2 cellular contexts compared by ENCODE assay signal in the genomic region with DNA sequence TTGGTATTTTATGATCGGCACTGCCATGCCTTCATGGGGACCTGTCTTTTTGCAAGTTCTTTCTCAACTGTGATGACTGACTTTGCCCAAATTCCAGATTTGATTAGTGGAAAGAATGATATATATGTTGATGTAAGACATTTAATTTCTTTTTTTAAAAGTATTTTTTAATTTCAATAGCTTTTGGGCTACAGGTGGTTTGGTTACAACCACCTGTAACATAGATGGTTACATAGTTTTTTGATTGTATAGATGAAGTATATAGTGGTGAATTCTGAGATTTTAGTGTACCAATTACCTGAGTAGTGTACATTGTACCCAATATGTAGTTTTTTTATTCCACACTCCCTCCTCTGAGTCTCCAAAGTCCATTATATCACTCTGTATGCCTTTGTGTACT.
TF ChIP-seq lines count a peak whose summit lies in the region.

No MANE protein-coding gene starts in this region.

TF ChIP-seq in SK-N-SH, 30 proteins besides CTCF, POLR2A, EP300 and RAD21:
- TF ChIP-seq TEAD4 (IDR thresholded peaks at IDR 0.05; ENCODE audit: borderline replicate concordance, insufficient read depth) (no peak), CHD2 (IDR thresholded peaks at IDR 0.05; ENCODE audit: low read length, partially characterized antibody) (no peak), RFX5 (IDR thresholded peaks at IDR 0.05; ENCODE audit: low read length) (no peak), FOXM1 (IDR thresholded peaks at IDR 0.05; ENCODE audit: low read depth) (no peak), SIN3A (IDR thresholded peaks at IDR 0.05; ENCODE audit: borderline replicate concordance, low read depth, low read length) (no peak), RCOR1 (IDR thresholded peaks at IDR 0.05; ENCODE audit: low read length) (no peak), PBX3 (IDR thresholded peaks at IDR 0.05) (no peak), YY1 (IDR thresholded peaks at IDR 0.05; ENCODE audit: low read depth) (no peak), MEF2A (IDR thresholded peaks at IDR 0.05; ENCODE audit: borderline replicate concordance, low read depth) (no peak), JUND (IDR thresholded peaks at IDR 0.05) (no peak), REST (IDR thresholded peaks at IDR 0.05; ENCODE audit: low read depth, low read length) (no peak), MAX (IDR thresholded peaks at IDR 0.05; ENCODE audit: low read depth) (no peak), POLR2AphosphoS5 (IDR thresholded peaks at IDR 0.05; ENCODE audit: low read depth, low read length) (no peak), FOXJ3 (CRISPR knock-in tag; IDR thresholded peaks at IDR 0.05) (no peak), MXI1 (IDR thresholded peaks at IDR 0.05; ENCODE audit: low read depth, low read length) (no peak), FOSL2 (IDR thresholded peaks at IDR 0.05; ENCODE audit: borderline replicate concordance, low read depth) (no peak), NFIC (IDR thresholded peaks at IDR 0.05; ENCODE audit: borderline replicate concordance) (no peak), GATA2 (CRISPR knock-in tag; IDR thresholded peaks at IDR 0.05) (no peak)
- TF ChIP-seq, protein P1, sequence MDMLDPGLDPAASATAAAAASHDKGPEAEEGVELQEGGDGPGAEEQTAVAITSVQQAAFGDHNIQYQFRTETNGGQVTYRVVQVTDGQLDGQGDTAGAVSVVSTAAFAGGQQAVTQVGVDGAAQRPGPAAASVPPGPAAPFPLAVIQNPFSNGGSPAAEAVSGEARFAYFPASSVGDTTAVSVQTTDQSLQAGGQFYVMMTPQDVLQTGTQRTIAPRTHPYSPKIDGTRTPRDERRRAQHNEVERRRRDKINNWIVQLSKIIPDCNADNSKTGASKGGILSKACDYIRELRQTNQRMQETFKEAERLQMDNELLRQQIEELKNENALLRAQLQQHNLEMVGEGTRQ (IDR thresholded peaks at IDR 0.05; ENCODE audit: borderline replicate concordance, low read depth, low read length), result no peak
- TF ChIP-seq, protein P2, sequence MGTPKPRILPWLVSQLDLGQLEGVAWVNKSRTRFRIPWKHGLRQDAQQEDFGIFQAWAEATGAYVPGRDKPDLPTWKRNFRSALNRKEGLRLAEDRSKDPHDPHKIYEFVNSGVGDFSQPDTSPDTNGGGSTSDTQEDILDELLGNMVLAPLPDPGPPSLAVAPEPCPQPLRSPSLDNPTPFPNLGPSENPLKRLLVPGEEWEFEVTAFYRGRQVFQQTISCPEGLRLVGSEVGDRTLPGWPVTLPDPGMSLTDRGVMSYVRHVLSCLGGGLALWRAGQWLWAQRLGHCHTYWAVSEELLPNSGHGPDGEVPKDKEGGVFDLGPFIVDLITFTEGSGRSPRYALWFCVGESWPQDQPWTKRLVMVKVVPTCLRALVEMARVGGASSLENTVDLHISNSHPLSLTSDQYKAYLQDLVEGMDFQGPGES (IDR thresholded peaks at IDR 0.05; ENCODE audit: low read depth, low read length), result no peak

TF ChIP-seq in SK-N-SH treated with all-trans-retinoic acid at 6 μM for 48 hours, 23 proteins besides CTCF, POLR2A, EP300 and RAD21:
- no peak for TF ChIP-seq TCF4 (CRISPR knock-in tag; IDR thresholded peaks at IDR 0.05; ENCODE audit: borderline replicate concordance)
- TF ChIP-seq SNAI2 (CRISPR knock-in tag; IDR thresholded peaks at IDR 0.05), result no peak
- no peak for TF ChIP-seq CSDC2 (CRISPR knock-in tag; IDR thresholded peaks at IDR 0.05)
- no peak for TF ChIP-seq ZC3H10 (CRISPR knock-in tag; IDR thresholded peaks at IDR 0.05)
- no peak for TF ChIP-seq ARNTL (CRISPR knock-in tag; IDR thresholded peaks at IDR 0.05; ENCODE audit: borderline replicate concordance, low read depth)
- TF ChIP-seq ZFP3 (CRISPR knock-in tag; IDR thresholded peaks at IDR 0.05), result no peak
- TF ChIP-seq POU6F1 (CRISPR knock-in tag; IDR thresholded peaks at IDR 0.05; ENCODE audit: borderline replicate concordance, low read depth), result no peak
- TF ChIP-seq, protein P3, sequence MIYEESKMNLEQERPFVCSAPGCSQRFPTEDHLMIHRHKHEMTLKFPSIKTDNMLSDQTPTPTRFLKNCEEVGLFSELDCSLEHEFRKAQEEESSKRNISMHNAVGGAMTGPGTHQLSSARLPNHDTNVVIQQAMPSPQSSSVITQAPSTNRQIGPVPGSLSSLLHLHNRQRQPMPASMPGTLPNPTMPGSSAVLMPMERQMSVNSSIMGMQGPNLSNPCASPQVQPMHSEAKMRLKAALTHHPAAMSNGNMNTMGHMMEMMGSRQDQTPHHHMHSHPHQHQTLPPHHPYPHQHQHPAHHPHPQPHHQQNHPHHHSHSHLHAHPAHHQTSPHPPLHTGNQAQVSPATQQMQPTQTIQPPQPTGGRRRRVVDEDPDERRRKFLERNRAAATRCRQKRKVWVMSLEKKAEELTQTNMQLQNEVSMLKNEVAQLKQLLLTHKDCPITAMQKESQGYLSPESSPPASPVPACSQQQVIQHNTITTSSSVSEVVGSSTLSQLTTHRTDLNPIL (CRISPR knock-in tag; IDR thresholded peaks at IDR 0.05; ENCODE audit: low read depth), result no peak
- TF ChIP-seq ESRRG (CRISPR knock-in tag; IDR thresholded peaks at IDR 0.05), result no peak
- TF ChIP-seq, protein P4, sequence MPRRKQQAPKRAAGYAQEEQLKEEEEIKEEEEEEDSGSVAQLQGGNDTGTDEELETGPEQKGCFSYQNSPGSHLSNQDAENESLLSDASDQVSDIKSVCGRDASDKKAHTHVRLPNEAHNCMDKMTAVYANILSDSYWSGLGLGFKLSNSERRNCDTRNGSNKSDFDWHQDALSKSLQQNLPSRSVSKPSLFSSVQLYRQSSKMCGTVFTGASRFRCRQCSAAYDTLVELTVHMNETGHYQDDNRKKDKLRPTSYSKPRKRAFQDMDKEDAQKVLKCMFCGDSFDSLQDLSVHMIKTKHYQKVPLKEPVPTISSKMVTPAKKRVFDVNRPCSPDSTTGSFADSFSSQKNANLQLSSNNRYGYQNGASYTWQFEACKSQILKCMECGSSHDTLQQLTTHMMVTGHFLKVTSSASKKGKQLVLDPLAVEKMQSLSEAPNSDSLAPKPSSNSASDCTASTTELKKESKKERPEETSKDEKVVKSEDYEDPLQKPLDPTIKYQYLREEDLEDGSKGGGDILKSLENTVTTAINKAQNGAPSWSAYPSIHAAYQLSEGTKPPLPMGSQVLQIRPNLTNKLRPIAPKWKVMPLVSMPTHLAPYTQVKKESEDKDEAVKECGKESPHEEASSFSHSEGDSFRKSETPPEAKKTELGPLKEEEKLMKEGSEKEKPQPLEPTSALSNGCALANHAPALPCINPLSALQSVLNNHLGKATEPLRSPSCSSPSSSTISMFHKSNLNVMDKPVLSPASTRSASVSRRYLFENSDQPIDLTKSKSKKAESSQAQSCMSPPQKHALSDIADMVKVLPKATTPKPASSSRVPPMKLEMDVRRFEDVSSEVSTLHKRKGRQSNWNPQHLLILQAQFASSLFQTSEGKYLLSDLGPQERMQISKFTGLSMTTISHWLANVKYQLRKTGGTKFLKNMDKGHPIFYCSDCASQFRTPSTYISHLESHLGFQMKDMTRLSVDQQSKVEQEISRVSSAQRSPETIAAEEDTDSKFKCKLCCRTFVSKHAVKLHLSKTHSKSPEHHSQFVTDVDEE (CRISPR knock-in tag; IDR thresholded peaks at IDR 0.05), result no peak
- TF ChIP-seq TOX (CRISPR knock-in tag; IDR thresholded peaks at IDR 0.05; ENCODE audit: borderline replicate concordance), result no peak
- no peak for TF ChIP-seq PPARA (CRISPR knock-in tag; IDR thresholded peaks at IDR 0.05; ENCODE audit: borderline replicate concordance)
- no peak for TF ChIP-seq ISL1 (CRISPR knock-in tag; IDR thresholded peaks at IDR 0.05)
- TF ChIP-seq ZNF70 (CRISPR knock-in tag; IDR thresholded peaks at IDR 0.05), result no peak
